ENCODE assay signal across 8 cellular contexts in genomic region chr14:73246387-73247150, GRCh38. TPM values are rescaled to one million over a fixed set of nuclear protein-coding genes. Genes with fewer than 3 reads are reported as not detected.
DNase-seq lines count a peak whose midpoint lies in the region; ATAC-seq and TF ChIP-seq lines count a peak whose summit lies in the region.

No MANE protein-coding gene starts in this region.

- in situ Hi-C loops in G401 (cut with HindIII; ENCODE audit: low sequenced_read_pairs) = no loop called here

- peaks cover 49% of the 10 kb centered on the region for H3K27me3 Mint-ChIP-seq in endodermal cell (ENCODE audit: insufficient read depth)
- peaks cover 30% of the 10 kb centered on the region for H3K27me3 Mint-ChIP-seq in progenitor cell of endocrine pancreas

- TF ChIP-seq CTCF in GM06990 (IDR thresholded peaks at IDR 0.05; ENCODE audit: insufficient read depth, low read length, poor library complexity, severe bottlenecking) (no peak), endodermal cell (conservative IDR thresholded peaks at IDR 0.05) (no peak), progenitor cell of endocrine pancreas (IDR thresholded peaks at IDR 0.05; ENCODE audit: unreplicated experiment) (no peak), RWPE1 (conservative IDR thresholded peaks at IDR 0.05; ENCODE audit: low read depth) (no peak)

- no peaks in the 10 kb centered on the region for H3K9me3 ChIP-seq in endodermal cell (ENCODE audit: control insufficient read depth, low read length)

- H3K4me3 ChIP-seq in GM06990 (replicated peaks; ENCODE audit: low read depth, low read length) = peak overlapping the region; percentile 67
- no peak overlapping the region for H3K4me3 ChIP-seq in endodermal cell (ENCODE audit: low read length)

- H3K4me1 Mint-ChIP-seq in endodermal cell (no peaks in the 10 kb centered on the region), progenitor cell of endocrine pancreas (ENCODE audit: low read depth) (no peaks in the 10 kb centered on the region)

- H3K4me3 Mint-ChIP-seq in endodermal cell = peak overlapping the region; percentile 52
- peak overlapping the region; percentile 5 for H3K4me3 Mint-ChIP-seq in progenitor cell of endocrine pancreas (ENCODE audit: low read depth)

- H3K27ac Mint-ChIP-seq in endodermal cell (no peak overlapping the region), progenitor cell of endocrine pancreas (no peak overlapping the region)

- WGBS in endodermal cell (ENCODE audit: insufficient coverage in 1 of 2, insufficient read length in 1 of 2), 2 experiments = 90% methylated on average over 13 to 18 of the region's 18 CpGs

- POLR2A ChIA-PET in RWPE1 (lab: Yijun Ruan, JAX; ENCODE audit: low non-redundant PET) = interaction anchor here (0.6 kb wide), 1 partner anchor 111 kb away, joined by 5 read pairs; no protein-coding TSS in a partner anchor

- DNase-seq in GM06990 (ENCODE audit: extremely low read depth, insufficient read length) (no peak), NCI-H526 treated with DMSO at 0.1 percent for 48 hours (lab: John Stamatoyannopoulos, UW) (peak; percentile 14), endodermal cell (no peak), progenitor cell of endocrine pancreas (ENCODE audit: low spot score, unreplicated experiment) (no peak), NCI-H2107 treated with DMSO at 0.1 percent for 48 hours (lab: John Stamatoyannopoulos, UW; ENCODE audit: unreplicated experiment) (no peak), RWPE1 (ENCODE audit: low spot score) (no peak), G401 (ENCODE audit: low spot score) (no peak)

- no peaks in the 10 kb centered on the region for H3K4me1 ChIP-seq in endodermal cell (ENCODE audit: control insufficient read depth, insufficient read depth, low read length)

- peaks cover 4% of the 10 kb centered on the region for H3K36me3 ChIP-seq in GM06990 (ENCODE audit: control insufficient read depth, insufficient read depth, low read length)
- no peaks in the 10 kb centered on the region for H3K36me3 ChIP-seq in endodermal cell (ENCODE audit: control insufficient read depth, insufficient read depth, low read length)

- no peak overlapping the region for H3K27ac ChIP-seq in endodermal cell (ENCODE audit: low read depth, low read length)
- no peak overlapping the region for H3K27ac ChIP-seq in RWPE1

- no peak for ATAC-seq in HG03442 (IDR thresholded peaks at IDR 0.05; ENCODE audit: unreplicated experiment)

- H3K9ac ChIP-seq in endodermal cell (ENCODE audit: extremely low read depth, low read length, poor library complexity, severe bottlenecking) = no peak overlapping the region

- H3K27me3 ChIP-seq in GM06990 (replicated peaks; ENCODE audit: control insufficient read depth, insufficient read depth, low read length) (no peaks in the 10 kb centered on the region), endodermal cell (ENCODE audit: control insufficient read depth, insufficient read depth, low read length, poor library complexity, severe bottlenecking) (peaks cover 11% of the 10 kb centered on the region)

- CTCF ChIA-PET in RWPE1 (lab: Yijun Ruan, JAX) = interaction anchor here (0.6 kb wide), 1 partner anchor 196 kb away, joined by 3 read pairs; no protein-coding TSS in a partner anchor

- no peaks in the 10 kb centered on the region for H3K9me3 Mint-ChIP-seq in endodermal cell
- H3K9me3 Mint-ChIP-seq in progenitor cell of endocrine pancreas (ENCODE audit: low read depth) = no peaks in the 10 kb centered on the region

- H3K36me3 Mint-ChIP-seq in endodermal cell (ENCODE audit: low read depth) (peaks cover 7% of the 10 kb centered on the region), progenitor cell of endocrine pancreas (ENCODE audit: insufficient read depth) (no peaks in the 10 kb centered on the region)

RNA-seq across cellular contexts. Expression of gene PAPLN, which starts 9.3 kb away (rescaled TPM):
- 10 to 100 TPM; 18.4 to 20.1 TPM for total RNA-seq in endodermal cell
- 9.0 TPM for polyA plus RNA-seq in endodermal cell (2013, experiment 1 of 2)
- polyA plus RNA-seq in endodermal cell (2013, experiment 2 of 2) = 7.8 TPM
- total RNA-seq in progenitor cell of endocrine pancreas = 2.0 and 2.7 TPM in 2 replicates
- total RNA-seq in G401 (2014; rRNA removed; shearing (Covaris generic)) = not detected in 2 replicates
